ENCODE assay signal across 18 cellular contexts in genomic region chr20:10478930-10479329, GRCh38.
"Had no signal": no experiment of that assay in that cellular context is flagged by ENCODE, and none has a peak within 500 bp of the region (broad histone marks: within the 10 kb centered on the region; RNA-seq: fewer than 3 reads in every experiment).

No MANE protein-coding gene starts in this region.

- H3K27ac ChIP-seq: coronary artery, lower lobe of right lung, spleen, tibial nerve had no signal

- H3K9me3 ChIP-seq: lower lobe of right lung, spleen, tibial nerve had no signal

- DNase-seq: activated CD4-positive, alpha-beta T cell treated with anti-CD3 and anti-CD28 coated beads for 1 hour; activated CD8-positive, alpha-beta memory T cell treated with anti-CD3 and anti-CD28 coated beads for 24 hours; activated CD8-positive, alpha-beta memory T cell treated with anti-CD3 and anti-CD28 coated beads, Interleukin-2, amount 50 U/mL, for 48 hours; activated effector memory CD4-positive, alpha-beta T cell treated with anti-CD3 and anti-CD28 coated beads, Interleukin-2, amount 50 U/mL, for 16 hours; activated naive CD4-positive, alpha-beta T cell treated with anti-CD3 and anti-CD28 coated beads, Interleukin-2, amount 50 U/mL, for 16 hours; activated T-cell treated with anti-CD3 and anti-CD28 coated beads, Interleukin-2, amount 50 U/mL, for 72 hours; aorta; left colon; lower lobe of right lung; midbrain; nucleus accumbens; spleen; stimulated activated CD8-positive, alpha-beta memory T cell treated with anti-CD3 and anti-CD28 coated beads, Interleukin-4, amount 100 ng/mL, for 48 hours; stimulated activated naive CD4-positive, alpha-beta T cell treated with Interleukin-2 at 50 U/mL for 16 hours; T1000 had no signal

- H3K4me3 ChIP-seq: coronary artery, lower lobe of right lung, spleen, tibial nerve had no signal

- H3K27me3 ChIP-seq: spleen, tibial nerve had no signal

- ATAC-seq: esophagus mucosa, left colon, lower lobe of right lung had no signal

- H3K36me3 ChIP-seq: lower lobe of right lung, spleen, tibial nerve had no signal
